Comparison of ENCODE assay signal across 25 cellular contexts in genomic region chr5:160293386-160293785, GRCh38. TPM values are rescaled to one million over a fixed set of nuclear protein-coding genes. Genes with fewer than 3 reads are reported as not detected.
A peak's percentile ranks its signal among the peaks of the same experiment; 100 is the strongest.
DNase-seq lines count a peak whose midpoint lies in the region; ATAC-seq and TF ChIP-seq lines count a peak whose summit lies in the region.
"Had no signal": no experiment of that assay in that cellular context is flagged by ENCODE, and none has a peak within 500 bp of the region (broad histone marks: within the 10 kb centered on the region; RNA-seq: fewer than 3 reads in every experiment).

No MANE protein-coding gene starts in this region.

- no peak overlapping the region for H4K5ac ChIP-seq in mesendoderm (ENCODE audit: low read length)

- H3K36me3 Mint-ChIP-seq in endothelial cell (ENCODE audit: low read depth, unreplicated experiment) (peaks cover 21% of the 10 kb centered on the region), type B pancreatic cell (peaks cover 5% of the 10 kb centered on the region)
- H3K36me3 Mint-ChIP-seq: activated naive CD8-positive, alpha-beta T cell; IgD-negative memory B cell had no signal

- no peaks in the 10 kb centered on the region for H3K36me3 ChIP-seq in mesendoderm (ENCODE audit: control insufficient read depth, insufficient read depth, low read length)
- H3K36me3 ChIP-seq: sigmoid colon had no signal

- H3K79me1 ChIP-seq in mesendoderm (ENCODE audit: low read length): peaks cover 17% of the 10 kb centered on the region

- WGBS in mesendoderm (ENCODE audit: extremely low coverage, insufficient coverage, low lambda C conversion rate): no CpG with 5 or more reads among the region's 10 CpGs

- peak overlapping the region; percentile 8 for H3K56ac ChIP-seq in mesendoderm (ENCODE audit: low read length)

- no peak overlapping the region for H3K4me3 Mint-ChIP-seq in endothelial cell (ENCODE audit: unreplicated experiment)
- H3K4me3 Mint-ChIP-seq in type B pancreatic cell: no peak overlapping the region
- H3K4me3 Mint-ChIP-seq: activated naive CD8-positive, alpha-beta T cell; activated T-cell treated with anti-CD3 and anti-CD28 coated beads, Interleukin-2, amount 50 U/mL, for 24 hours; IgD-negative memory B cell; T-helper 2 cell treated with Interferon-gamma antibody and Interleukin-4, amounts not matched to agents 5 μg/mL and 100 μg/mL, for 36 hours had no signal

- H3K27ac ChIP-seq in mesendoderm (ENCODE audit: low read depth, low read length): no peak overlapping the region
- H3K27ac ChIP-seq: coronary artery, psoas muscle, sigmoid colon, VCaP had no signal

- no peak overlapping the region for H3K23ac ChIP-seq in mesendoderm (ENCODE audit: low read length)

- no peak overlapping the region for H2BK5ac ChIP-seq in mesendoderm (ENCODE audit: low read length)

- peaks cover 17% of the 10 kb centered on the region for H3K4me1 ChIP-seq in mesendoderm (ENCODE audit: control insufficient read depth, low read depth, low read length)
- H3K4me1 ChIP-seq: psoas muscle, sigmoid colon had no signal

- H2AK5ac ChIP-seq in mesendoderm (ENCODE audit: low read length): no peak overlapping the region

- H3K18ac ChIP-seq in mesendoderm (ENCODE audit: low read length): no peak overlapping the region

- no peak overlapping the region for H4K8ac ChIP-seq in mesendoderm (ENCODE audit: low read depth, low read length)

- TF ChIP-seq CTCF in NB4 (IDR thresholded peaks at IDR 0.05; ENCODE audit: low read depth, low read length): no peak
- TF ChIP-seq CTCF in endothelial cell (IDR thresholded peaks at IDR 0.05; ENCODE audit: unreplicated experiment): no peak
- no peak for TF ChIP-seq CTCF in type B pancreatic cell (conservative IDR thresholded peaks at IDR 0.05)
- TF ChIP-seq CTCF in omental fat pad (IDR thresholded peaks at IDR 0.05): no peak

- no peak overlapping the region for H3K9ac ChIP-seq in mesendoderm (ENCODE audit: low read length)

- DNase-seq in NB4 (ENCODE audit: low read depth) (no peak), endothelial cell (ENCODE audit: low spot score) (no peak), mesendoderm (no peak), type B pancreatic cell (ENCODE audit: extremely low spot score, unreplicated experiment) (no peak), NCI-H2081 treated with DMSO at 0.1 percent for 48 hours (lab: John Stamatoyannopoulos, UW) (no peak), omental fat pad (ENCODE audit: low spot score) (no peak), NOMO-1 treated with DMSO at 0.1 percent for 48 hours (lab: John Stamatoyannopoulos, UW; ENCODE audit: unreplicated experiment) (no peak)
- DNase-seq: activated CD4-positive, alpha-beta T cell treated with anti-CD3 and anti-CD28 coated beads for 48 hours; activated effector memory CD4-positive, alpha-beta T cell treated with anti-CD3 and anti-CD28 coated beads, Interleukin-2, amount 50 U/mL, for 16 hours; activated T-cell treated with anti-CD3 and anti-CD28 coated beads, Interleukin-2, amount 50 U/mL, for 24 hours; effector memory CD4-positive, alpha-beta T cell; HCEC 1CT; NCI-H1048; NCI-H446; NCI-H82; psoas muscle; sigmoid colon; stimulated activated CD4-positive, alpha-beta T cell treated with anti-CD3 and anti-CD28 coated beads, Interleukin-4, amount 100 ng/mL, for 4 hours; trophoblast cell had no signal

- H3K4me2 ChIP-seq in mesendoderm (ENCODE audit: low read length): no peak overlapping the region

- no peak overlapping the region for H2BK120ac ChIP-seq in mesendoderm (ENCODE audit: low read depth, low read length)

- no peak for TF ChIP-seq POLR2A in NB4 (IDR thresholded peaks at IDR 0.05; ENCODE audit: extremely low read depth, insufficient read length)

- peak overlapping the region; percentile 51 for H3K4me3 ChIP-seq in NB4 (ENCODE audit: low read depth, low read length)
- H3K4me3 ChIP-seq in mesendoderm (ENCODE audit: low read length): no peak overlapping the region
- H3K4me3 ChIP-seq: coronary artery, lung, psoas muscle, sigmoid colon had no signal

- ATAC-seq in omental fat pad (ENCODE audit: low FRiP score): no peak

- H2BK15ac ChIP-seq in mesendoderm (replicated peaks; ENCODE audit: low read depth): no peak overlapping the region

- peak overlapping the region; percentile 94 for H3K27ac Mint-ChIP-seq in endothelial cell (ENCODE audit: unreplicated experiment)
- peak overlapping the region; percentile 69 for H3K27ac Mint-ChIP-seq in type B pancreatic cell
- H3K27ac Mint-ChIP-seq: activated naive CD8-positive, alpha-beta T cell; activated T-cell treated with anti-CD3 and anti-CD28 coated beads, Interleukin-2, amount 50 U/mL, for 24 hours; IgD-negative memory B cell; T-helper 2 cell treated with Interferon-gamma antibody and Interleukin-4, amounts not matched to agents 5 μg/mL and 100 μg/mL, for 36 hours had no signal

- H3K27me3 Mint-ChIP-seq in endothelial cell (ENCODE audit: unreplicated experiment) (peaks cover 12% of the 10 kb centered on the region), type B pancreatic cell (no peaks in the 10 kb centered on the region)
- H3K27me3 Mint-ChIP-seq: activated naive CD8-positive, alpha-beta T cell; activated T-cell treated with anti-CD3 and anti-CD28 coated beads, Interleukin-2, amount 50 U/mL, for 24 hours had no signal

- H3K4me1 Mint-ChIP-seq in endothelial cell (ENCODE audit: unreplicated experiment) (peaks cover 54% of the 10 kb centered on the region), type B pancreatic cell (ENCODE audit: unreplicated experiment) (peaks cover 23% of the 10 kb centered on the region)

- no peaks in the 10 kb centered on the region for H3K27me3 ChIP-seq in mesendoderm (ENCODE audit: insufficient read depth, low read length, poor library complexity)
- H3K27me3 ChIP-seq: sigmoid colon had no signal

- H3K4ac ChIP-seq in mesendoderm (ENCODE audit: low read depth, low read length): no peak overlapping the region

- H3K79me2 ChIP-seq in mesendoderm (ENCODE audit: control insufficient read depth, insufficient read depth, low read length): peaks cover 15% of the 10 kb centered on the region

- H3K9me3 Mint-ChIP-seq in endothelial cell (ENCODE audit: unreplicated experiment): no peaks in the 10 kb centered on the region
- H3K9me3 Mint-ChIP-seq in type B pancreatic cell: no peaks in the 10 kb centered on the region
- H3K9me3 Mint-ChIP-seq: activated T-cell treated with anti-CD3 and anti-CD28 coated beads, Interleukin-2, amount 50 U/mL, for 24 hours; T-helper 2 cell treated with Interferon-gamma antibody and Interleukin-4, amounts not matched to agents 5 μg/mL and 100 μg/mL, for 36 hours had no signal

RNA-seq across cellular contexts. Expression of gene CCNJL, which starts 19.0 kb away (rescaled TPM):
- total RNA-seq in endothelial cell (ENCODE audit: unreplicated experiment) (65.0 TPM), type B pancreatic cell (ENCODE audit: low replicate concordance) (7.2 and 16.6 TPM in 2 replicates), omental fat pad (1 to 10 TPM in 1 of 4 donors, under 1 TPM in 3; 0.24 to 5.4 (median 0.45) TPM)
- 15.1 TPM for polyA plus RNA-seq in mesendoderm (2013, experiment 1 of 2)
- polyA plus RNA-seq in mesendoderm (2013, experiment 2 of 2): 16.2 TPM
- polyA plus RNA-seq: IgD-negative memory B cell had no signal
